Comparison of ENCODE assay signal across 17 cellular contexts in genomic region chr3:29203846-29204245, GRCh38.
DNase-seq lines count a peak whose midpoint lies in the region; ATAC-seq and TF ChIP-seq lines count a peak whose summit lies in the region.
"Had no signal": no experiment of that assay in that cellular context is flagged by ENCODE, and none has a peak within 500 bp of the region (broad histone marks: within the 10 kb centered on the region; RNA-seq: fewer than 3 reads in every experiment).

No MANE protein-coding gene starts in this region.

- H3K9me2 ChIP-seq in GM23248 (ENCODE audit: insufficient read depth) (no peaks in the 10 kb centered on the region), PC-3 (replicated peaks; ENCODE audit: low read length) (no peaks in the 10 kb centered on the region), GM23338 (ENCODE audit: insufficient read depth) (0 out of 2 replicates have a peak, but pooled peaks cover 3% of the 10 kb centered on the region)

- H3K4me2 ChIP-seq in GM23248 (ENCODE audit: unreplicated experiment) (peak overlapping the region; percentile 21), PC-3 (ENCODE audit: low read length) (no peak overlapping the region), GM23338 (no peak overlapping the region)
- H3K4me2 ChIP-seq: A549, KMS-11 had no signal

- POLR2A ChIA-PET in PC-3 (lab: Charles Lee; ENCODE audit: unreplicated experiment) = no interaction called here

- H4K20me1 ChIP-seq in GM23248 (ENCODE audit: insufficient read depth) (no peaks in the 10 kb centered on the region), PC-3 (ENCODE audit: low read length) (no peaks in the 10 kb centered on the region), GM23338 (replicated peaks; ENCODE audit: insufficient read depth) (no peaks in the 10 kb centered on the region)

- H3F3A ChIP-seq in GM23248 (ENCODE audit: insufficient read depth) (peaks cover 14% of the 10 kb centered on the region), PC-3 (ENCODE audit: low read length, unreplicated experiment) (peaks cover 5% of the 10 kb centered on the region), GM23338 (replicated peaks; ENCODE audit: low read depth) (no peaks in the 10 kb centered on the region)

- H3K27ac Mint-ChIP-seq in GM23338 = no peak overlapping the region
- H3K27ac Mint-ChIP-seq: CD8-positive, alpha-beta T cell had no signal

- intact Hi-C loops in PC-3 (cut with micrococcal nuclease) = loop anchor here (5.0 kb wide), 3 partner anchors 78 to 408 kb away; partner anchors contain the start of gene RBMS3

- H3K36me3 ChIP-seq in GM23248 (ENCODE audit: low read depth) = no peaks in the 10 kb centered on the region
- H3K36me3 ChIP-seq in PC-3 (ENCODE audit: low read depth, low read length) = no peaks in the 10 kb centered on the region
- H3K36me3 ChIP-seq in GM23338 (ENCODE audit: insufficient read depth) = no peaks in the 10 kb centered on the region
- H3K36me3 ChIP-seq: BE2C had no signal

- 40 to 62% methylated on average over 1 of the region's 1 CpG for WGBS in GM23248 (ENCODE audit: low coverage in 1 of 2, low lambda C conversion rate in 2 of 2, missing lambda C conversion rate in 2 of 2), 2 experiments

- no peak overlapping the region for H3K4me3 Mint-ChIP-seq in GM23338
- H3K4me3 Mint-ChIP-seq: CD8-positive, alpha-beta T cell had no signal

- no peaks in the 10 kb centered on the region for H3K27me3 ChIP-seq in GM23248 (replicated peaks; ENCODE audit: insufficient read depth)
- no peaks in the 10 kb centered on the region for H3K27me3 ChIP-seq in PC-3 (ENCODE audit: low read length)
- H3K27me3 ChIP-seq in GM23338 (ENCODE audit: insufficient read depth) = no peaks in the 10 kb centered on the region
- H3K27me3 ChIP-seq: BE2C had no signal

- H2AFZ ChIP-seq in GM23248 (no peak overlapping the region), PC-3 (ENCODE audit: low read length) (no peak overlapping the region), GM23338 (no peak overlapping the region)

- peak; percentile 35 for DNase-seq in GM23248
- peak; percentile 29 for DNase-seq in PC-3
- peak; percentile 20 for DNase-seq in astrocyte of the spinal cord (ENCODE audit: low read depth, low spot score)
- peak; percentile 42 for DNase-seq in iris pigment epithelial cell (ENCODE audit: low read depth)
- no peak for DNase-seq in NAMALWA (ENCODE audit: low spot score)
- DNase-seq in GM23338 (ENCODE audit: low spot score) = no peak
- DNase-seq: BE2C; CD8-positive, alpha-beta T cell; COR-L47; DMS153; DMS79 treated with DMSO at 0.1 percent for 48 hours had no signal

- no peaks in the 10 kb centered on the region for H3K36me3 Mint-ChIP-seq in GM23338 (ENCODE audit: low read depth)
- H3K36me3 Mint-ChIP-seq: CD8-positive, alpha-beta T cell had no signal

- no peak for TF ChIP-seq CTCF in PC-3 (conservative IDR thresholded peaks at IDR 0.05; ENCODE audit: low read depth, low read length)
- no peak for TF ChIP-seq CTCF in astrocyte of the spinal cord (IDR thresholded peaks at IDR 0.05; ENCODE audit: low read depth, low read length)
- TF ChIP-seq CTCF in GM23338 (conservative IDR thresholded peaks at IDR 0.05; ENCODE audit: low read depth in 2 of 2) = no peak

- no peaks in the 10 kb centered on the region for H3K27me3 Mint-ChIP-seq in GM23338 (ENCODE audit: insufficient read depth, low read depth, poor library complexity)

- H3K9ac ChIP-seq in GM23248 (no peak overlapping the region), PC-3 (ENCODE audit: low read length) (no peak overlapping the region)
- H3K9ac ChIP-seq: KMS-11 had no signal

- in situ Hi-C loops in GM23248 (cut with MboI) (no loop called here), astrocyte of the spinal cord (cut with HindIII; ENCODE audit: low sequenced_read_pairs) (no loop called here)

- H3K27ac ChIP-seq in GM23248 (no peak overlapping the region), PC-3 (ENCODE audit: low read length) (no peak overlapping the region), GM23338 (ENCODE audit: low read depth) (no peak overlapping the region)
- H3K27ac ChIP-seq: A549, C4-2B, KMS-11 had no signal

- H3K4me3 ChIP-seq in GM23248 (no peak overlapping the region), PC-3 (ENCODE audit: low read length) (no peak overlapping the region), astrocyte of the spinal cord (ENCODE audit: low read depth, low read length) (no peak overlapping the region), GM23338 (no peak overlapping the region)
- H3K4me3 ChIP-seq: A549 had no signal

- CTCF ChIA-PET in PC-3 (lab: Charles Lee) = no interaction called here

- no TSS peak for BruUV-seq in PC-3 (replicated peaks; lab: Mats Ljungman, UMichigan)

- H3K9me3 Mint-ChIP-seq in GM23338 = no peaks in the 10 kb centered on the region
- H3K9me3 Mint-ChIP-seq: CD8-positive, alpha-beta T cell had no signal

- H3K4me1 ChIP-seq in GM23248 (ENCODE audit: insufficient read depth) = peaks cover 29% of the 10 kb centered on the region
- peaks cover 24% of the 10 kb centered on the region for H3K4me1 ChIP-seq in PC-3 (ENCODE audit: insufficient read depth, low read length)
- H3K4me1 ChIP-seq in GM23338 (ENCODE audit: insufficient read depth) = no peaks in the 10 kb centered on the region
- H3K4me1 ChIP-seq: A549, BE2C had no signal

- H3K4me1 Mint-ChIP-seq in GM23338 = no peaks in the 10 kb centered on the region

- no peak for ATAC-seq in PC-3
- no peak for ATAC-seq in GM18502 (IDR thresholded peaks at IDR 0.05; ENCODE audit: poor library complexity, unreplicated experiment)
- no peak for ATAC-seq in GM18858 (IDR thresholded peaks at IDR 0.05; ENCODE audit: unreplicated experiment)
- ATAC-seq in GM23338 = no peak
- ATAC-seq: A549; CD8-positive, alpha-beta T cell; HCT116 had no signal

- H3K79me2 ChIP-seq in GM23248 (ENCODE audit: insufficient read depth) = no peaks in the 10 kb centered on the region
- H3K79me2 ChIP-seq in PC-3 (ENCODE audit: low read length) = no peaks in the 10 kb centered on the region
- H3K79me2 ChIP-seq in GM23338 (replicated peaks; ENCODE audit: insufficient read depth) = no peaks in the 10 kb centered on the region

- H3K9me3 ChIP-seq in GM23248 (ENCODE audit: low read depth) = no peaks in the 10 kb centered on the region
- H3K9me3 ChIP-seq in PC-3 (ENCODE audit: low read length) = no peaks in the 10 kb centered on the region
- H3K9me3 ChIP-seq: A549, BE2C had no signal

TF ChIP-seq in GM23338, 12 proteins besides CTCF, POLR2A, EP300 and RAD21 (continues in another document):
- TF ChIP-seq EZH2phosphoT487 (IDR thresholded peaks at IDR 0.05; ENCODE audit: unreplicated experiment) (no peak), POLR2AphosphoS5 (IDR thresholded peaks at IDR 0.05; ENCODE audit: low read depth) (no peak), EZH2 (IDR thresholded peaks at IDR 0.05; ENCODE audit: low read depth, unreplicated experiment) (no peak), ZNF331 (CRISPR knock-in tag; IDR thresholded peaks at IDR 0.05; ENCODE audit: low read depth) (no peak), JUNB (IDR thresholded peaks at IDR 0.05; ENCODE audit: unreplicated experiment) (no peak), ETS1 (IDR thresholded peaks at IDR 0.05) (no peak)

Comparison
In these comparisons a context has a peak if more than half of its experiments do, and no peak if none do; other contexts are left out.
1. DNase-seq: peak in GM23248 (single experiment), PC-3 (single experiment), astrocyte of the spinal cord (single experiment) and iris pigment epithelial cell (single experiment); none in NAMALWA (single experiment) and GM23338 (single experiment).